1 cellular context compared by ENCODE assay signal in the genomic region with DNA sequence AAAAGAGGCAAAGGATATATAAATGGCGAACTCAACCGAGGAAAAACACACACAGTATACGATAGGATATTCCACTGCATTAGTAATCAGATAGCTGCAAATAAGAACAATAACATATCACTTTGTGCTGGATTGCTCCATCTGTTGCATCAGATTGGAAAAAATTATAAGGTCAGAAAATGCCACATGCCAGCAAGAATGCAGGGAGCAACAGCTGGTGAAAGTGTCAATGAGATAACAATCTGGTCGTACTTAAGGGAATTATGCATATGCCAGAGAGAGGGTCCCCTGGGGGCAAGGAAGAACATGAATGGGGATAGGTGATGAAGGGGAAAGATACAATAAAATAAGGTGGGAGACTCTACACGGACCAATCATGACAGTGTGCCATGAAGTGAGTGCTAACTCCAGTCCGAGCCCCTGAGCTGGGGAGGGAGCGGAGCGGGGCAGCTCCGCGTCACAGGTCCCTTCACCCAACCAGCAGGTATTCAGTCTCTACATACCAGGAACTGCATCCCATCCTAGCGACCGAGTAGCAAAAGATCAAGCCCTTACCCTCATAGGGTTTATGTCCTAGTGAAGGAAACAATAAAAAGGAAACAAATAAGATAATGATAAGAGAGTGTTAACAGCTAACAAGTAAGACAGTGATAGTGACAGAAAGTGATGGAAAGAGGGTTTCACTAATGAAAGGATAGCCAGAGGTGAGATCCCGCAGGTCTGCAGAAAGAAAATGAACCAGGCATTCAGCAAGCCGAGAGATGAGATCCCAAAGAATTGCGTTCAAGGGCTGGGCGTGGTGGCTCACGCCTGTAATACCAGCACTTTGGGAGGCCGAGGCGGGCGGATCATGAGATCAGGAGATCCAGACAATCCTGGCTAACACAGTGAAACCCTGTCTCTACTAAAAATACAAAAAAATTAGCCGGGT.
A peak's percentile ranks its signal among the peaks of the same experiment; 100 is the strongest.
TF ChIP-seq lines count a peak whose summit lies in the region.

No MANE protein-coding gene starts in this region.

TF ChIP-seq in HEK293, 187 proteins besides CTCF, POLR2A, EP300 and RAD21 (continued from another document):
- peak; percentile 34; the same call in 1 of the 2 replicates for TF ChIP-seq ZBTB44 (tag by site-specific recombination; IDR thresholded peaks at IDR 0.05)
